In the genomic region with DNA sequence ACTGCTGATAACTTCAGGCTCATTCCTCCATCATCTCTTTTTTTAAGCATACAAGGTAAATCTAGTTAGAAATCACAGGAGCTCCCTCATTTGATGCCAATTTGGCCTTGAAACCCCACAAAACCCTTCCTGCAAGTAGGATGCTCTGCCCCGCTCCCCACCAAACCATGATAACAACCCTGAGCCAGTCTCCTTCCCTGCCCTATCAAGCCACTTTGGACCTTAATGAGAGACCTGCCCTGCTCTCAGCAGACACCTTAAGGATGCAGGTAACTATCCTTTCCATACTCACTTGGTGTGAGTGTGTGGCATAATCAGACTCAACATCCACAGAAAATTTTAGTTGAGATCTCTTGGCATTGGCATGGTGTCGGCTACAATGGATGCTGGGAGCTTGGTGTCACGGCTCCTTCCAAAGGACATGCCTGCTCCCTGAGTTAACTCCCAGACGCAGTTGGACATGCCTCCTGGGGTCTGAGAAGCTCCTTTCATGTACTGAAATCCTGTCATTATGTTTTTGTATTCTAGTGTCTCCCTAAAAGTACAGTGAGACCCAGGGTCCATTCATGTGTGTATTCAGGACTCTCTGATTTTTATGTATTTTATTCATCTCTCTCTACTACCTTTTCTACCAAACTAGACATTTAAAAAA, we compare ENCODE assay signal across 6 cellular contexts.
DNase-seq lines count a peak whose midpoint lies in the region; ATAC-seq, FAIRE-seq and TF ChIP-seq lines count a peak whose summit lies in the region.
"Not testable (repeated sequence)": the region's sequence is repeated elsewhere in the genome, so short reads cannot be mapped to it uniquely, and the experiment has no call there.

No MANE protein-coding gene starts in this region.

- H3K27me3 Mint-ChIP-seq in activated CD4-positive, alpha-beta T cell treated with anti-CD3 and anti-CD28 coated beads, Interleukin-2, amount 10 ng/mL, durations not matched to agents 24 days and 14 days, result peaks cover 30% of the 10 kb centered on the region
- H3K27me3 Mint-ChIP-seq in osteocyte (ENCODE audit: unreplicated experiment), result not testable (repeated sequence)

- H3K4me1 Mint-ChIP-seq in activated CD4-positive, alpha-beta T cell treated with anti-CD3 and anti-CD28 coated beads, Interleukin-2, amount 10 ng/mL, durations not matched to agents 24 days and 14 days; osteocyte (ENCODE audit: unreplicated experiment): not testable (repeated sequence)

- TF ChIP-seq POLR2A in H54 (IDR thresholded peaks at IDR 0.05; ENCODE audit: low read depth, low read length), result not testable (repeated sequence)

- TF ChIP-seq CTCF in DND-41 (IDR thresholded peaks at IDR 0.05; ENCODE audit: borderline replicate concordance, extremely low read depth, low read length, poor library complexity, severe bottlenecking); right atrium auricular region (IDR thresholded peaks at IDR 0.05); osteocyte (IDR thresholded peaks at IDR 0.05): not testable (repeated sequence)

- not testable (repeated sequence) for H3K4me3 ChIP-seq in DND-41 (ENCODE audit: low read depth in 1 of 2, low read length in 2 of 2); right atrium auricular region

- not testable (repeated sequence) for H3K4me2 ChIP-seq in DND-41 (ENCODE audit: insufficient read depth, low read length)

- DNase-seq in DND-41; H54 (ENCODE audit: insufficient read length, low spot score); urothelium cell line (ENCODE audit: low spot score): not testable (repeated sequence)
- DNase-seq in activated CD4-positive, alpha-beta T cell treated with anti-CD3 and anti-CD28 coated beads, Interleukin-2, amount 10 ng/mL, durations not matched to agents 24 days and 14 days, result peak; percentile 54
- DNase-seq in right atrium auricular region (ENCODE audit: low spot score) (peak; percentile 53), osteocyte (ENCODE audit: extremely low spot score, unreplicated experiment) (peak; percentile 84)

- peaks cover 12% of the 10 kb centered on the region for H3K36me3 ChIP-seq in DND-41 (ENCODE audit: insufficient read depth, low read length)
- not testable (repeated sequence) for H3K36me3 ChIP-seq in right atrium auricular region

- peak overlapping the region; percentile 44; the same call in 1 of the 2 replicates for H3K27ac ChIP-seq in DND-41 (ENCODE audit: low read length)
- not testable (repeated sequence) for H3K27ac ChIP-seq in right atrium auricular region

- H3K79me2 ChIP-seq in DND-41 (ENCODE audit: insufficient read depth, low read length), result peaks cover 23% of the 10 kb centered on the region

- H3K9me3 ChIP-seq in DND-41 (ENCODE audit: insufficient read depth, low read length, severe bottlenecking); right atrium auricular region: not testable (repeated sequence)

- H3K27me3 ChIP-seq in DND-41 (ENCODE audit: insufficient read depth, low read length, poor library complexity); right atrium auricular region: not testable (repeated sequence)

- H3K9me3 Mint-ChIP-seq in activated CD4-positive, alpha-beta T cell treated with anti-CD3 and anti-CD28 coated beads, Interleukin-2, amount 10 ng/mL, durations not matched to agents 24 days and 14 days, result not testable (repeated sequence)
- peaks cover 64% of the 10 kb centered on the region for H3K9me3 Mint-ChIP-seq in osteocyte (ENCODE audit: unreplicated experiment)

- intact Hi-C loops in activated CD4-positive, alpha-beta T cell treated with anti-CD3 and anti-CD28 coated beads, Interleukin-2, amount 10 ng/mL, durations not matched to agents 24 days and 14 days (cut with micrococcal nuclease), result loop anchor here (1.0 kb wide), 1 partner anchor 23 kb away; no protein-coding TSS in a partner anchor

- ATAC-seq in DND-41 (ENCODE audit: insufficient read depth, low read depth), result not testable (repeated sequence)

- not testable (repeated sequence) for H3K4me3 Mint-ChIP-seq in activated CD4-positive, alpha-beta T cell treated with anti-CD3 and anti-CD28 coated beads, Interleukin-2, amount 10 ng/mL, durations not matched to agents 24 days and 14 days; osteocyte (ENCODE audit: unreplicated experiment)

- peak; percentile 71 for FAIRE-seq in H54 (lab: Jason Lieb, UNC)
- FAIRE-seq in urothelium cell line (lab: Jason Lieb, UNC), result peak; percentile 77

- not testable (repeated sequence) for H4K20me1 ChIP-seq in DND-41 (ENCODE audit: insufficient read depth, low read length)

- not testable (repeated sequence) for H3K36me3 Mint-ChIP-seq in activated CD4-positive, alpha-beta T cell treated with anti-CD3 and anti-CD28 coated beads, Interleukin-2, amount 10 ng/mL, durations not matched to agents 24 days and 14 days (ENCODE audit: low read depth); osteocyte (ENCODE audit: unreplicated experiment)

- H2AFZ ChIP-seq in DND-41 (ENCODE audit: low read depth, low read length), result not testable (repeated sequence)

- peaks cover 70% of the 10 kb centered on the region for H3K4me1 ChIP-seq in DND-41 (ENCODE audit: insufficient read depth, low read length)
- not testable (repeated sequence) for H3K4me1 ChIP-seq in right atrium auricular region

- not testable (repeated sequence) for H3K27ac Mint-ChIP-seq in activated CD4-positive, alpha-beta T cell treated with anti-CD3 and anti-CD28 coated beads, Interleukin-2, amount 10 ng/mL, durations not matched to agents 24 days and 14 days; osteocyte (ENCODE audit: unreplicated experiment)

- not testable (repeated sequence) for H3K9ac ChIP-seq in DND-41 (ENCODE audit: low read depth, low read length)
